In genomic region chr20:18794428-18794787, GRCh38 we compare ENCODE assay signal across 8 cellular contexts. TPM values are rescaled to one million over a fixed set of nuclear protein-coding genes. Genes with fewer than 3 reads are reported as not detected.
A peak's percentile ranks its signal among the peaks of the same experiment; 100 is the strongest.
DNase-seq lines count a peak whose midpoint lies in the region; ATAC-seq, FAIRE-seq and TF ChIP-seq lines count a peak whose summit lies in the region.

No MANE protein-coding gene starts in this region.

- peaks cover 16% of the 10 kb centered on the region for H3K27me3 Mint-ChIP-seq in activated naive CD4-positive, alpha-beta T cell treated with anti-CD3 and anti-CD28 coated beads, Interleukin-2, amount 10 ng/mL, durations not matched to agents 7 days and 5 days

- peaks cover 8% of the 10 kb centered on the region; the same call in 1 of the 2 replicates for H3K4me1 ChIP-seq in GM12878 (ENCODE audit: control insufficient read depth, insufficient read depth, low read length)
- peaks cover 5 to 13% (median 6%) of the 10 kb centered on the region in 4 donors for H3K4me1 ChIP-seq in upper lobe of left lung

- H3K4me3 ChIP-seq in GM12878, result peak overlapping the region; percentile 68
- H3K4me3 ChIP-seq in upper lobe of left lung, result peak overlapping the region; percentile 58 to 73 (median 64)

- H3K9me3 Mint-ChIP-seq in activated naive CD4-positive, alpha-beta T cell treated with anti-CD3 and anti-CD28 coated beads, Interleukin-2, amount 10 ng/mL, durations not matched to agents 7 days and 5 days, result no peaks in the 10 kb centered on the region

- TSS peak; percentile 94 for BruUV-seq in GM12878 (replicated peaks; lab: Mats Ljungman, UMichigan)

- H3K9me3 ChIP-seq in GM12878 (replicated peaks; ENCODE audit: control insufficient read depth, insufficient read depth, low read length) (peaks cover 7% of the 10 kb centered on the region; the same call in 1 of the 3 replicates), upper lobe of left lung (peaks cover 0 to 7% (median 0%) of the 10 kb centered on the region in 4 donors)

- H4K20me1 ChIP-seq in GM12878 (ENCODE audit: control insufficient read depth, insufficient read depth), result no peaks in the 10 kb centered on the region

- peak overlapping the region; percentile 78 for H3K9ac ChIP-seq in GM12878 (ENCODE audit: control insufficient read depth, insufficient read depth, low read length)

- peak overlapping the region; percentile 96 for H3K27ac Mint-ChIP-seq in activated naive CD4-positive, alpha-beta T cell treated with anti-CD3 and anti-CD28 coated beads, Interleukin-2, amount 10 ng/mL, durations not matched to agents 7 days and 5 days

- H3K79me2 ChIP-seq in GM12878 (ENCODE audit: control insufficient read depth, insufficient read depth, low read length), result no peaks in the 10 kb centered on the region; the same call in 1 of the 2 replicates

- H3K4me3 Mint-ChIP-seq in activated naive CD4-positive, alpha-beta T cell treated with anti-CD3 and anti-CD28 coated beads, Interleukin-2, amount 10 ng/mL, durations not matched to agents 7 days and 5 days, result peak overlapping the region; percentile 91

- SMC1A ChIA-PET in GM12878 (lab: Charles Lee; ENCODE audit: uncharacterized antibody, unreplicated experiment), result interaction anchor here (0.6 to 2.1 kb wide), 11 partner anchors 10 to 280 kb away, joined by 3 to 8 read pairs (median 3); no protein-coding TSS in a partner anchor

- RAD21 ChIA-PET in GM12878 (lab: Charles Lee; ENCODE audit: unreplicated experiment), result interaction anchor here (1.0 to 1.4 kb wide), 5 partner anchors 44 to 159 kb away, joined by 3 to 6 read pairs (median 3); no protein-coding TSS in a partner anchor

- H3K27me3 ChIP-seq in GM12878 (replicated peaks in 1 of 2; ENCODE audit: control insufficient read depth in 2 of 2, insufficient read depth in 2 of 2, low read length in 1 of 2) (no peaks in the 10 kb centered on the region), upper lobe of left lung (no peaks in the 10 kb centered on the region)

- TF ChIP-seq RAD21 in GM12878 (IDR thresholded peaks at IDR 0.05; ENCODE audit: insufficient read depth, low read depth, low read length), result no peak

- 11% methylated on average over 3 of the region's 3 CpGs for WGBS in GM12878 (ENCODE audit: insufficient coverage, insufficient replicate concordance, low lambda C conversion rate, missing lambda C conversion rate)
- 53 to 63% methylated on average over 3 of the region's 3 CpGs for WGBS in upper lobe of left lung, 2 donors

- TF ChIP-seq POLR2A in GM12878 (IDR thresholded peaks at IDR 0.05; ENCODE audit: low read depth, low read length) (no peak), upper lobe of left lung (IDR thresholded peaks at IDR 0.05) (no peak)

- peaks cover 3% of the 10 kb centered on the region for H3K36me3 Mint-ChIP-seq in activated naive CD4-positive, alpha-beta T cell treated with anti-CD3 and anti-CD28 coated beads, Interleukin-2, amount 10 ng/mL, durations not matched to agents 7 days and 5 days

- ATAC-seq in GM12878 (peak; percentile 11; the same call in 2 of the 3 replicates), upper lobe of left lung (ENCODE audit: low FRiP score in 2 of 2) (no peak), HG03439 (IDR thresholded peaks at IDR 0.05; ENCODE audit: unreplicated experiment) (no peak), omental fat pad (ENCODE audit: low FRiP score) (no peak)

- FAIRE-seq in GM12878 (lab: Jason Lieb, UNC), result no peak

- no peak for DNase-seq in activated naive CD4-positive, alpha-beta T cell treated with anti-CD3 and anti-CD28 coated beads, Interleukin-2, amount 10 ng/mL, durations not matched to agents 7 days and 5 days
- no peak for DNase-seq in activated naive CD4-positive, alpha-beta T cell treated with anti-CD3 and anti-CD28 coated beads, Interleukin-2, amount 50 U/mL, for 16 hours
- no peak for DNase-seq in GM12878 (ENCODE audit: low read depth, low spot score)
- peak; percentile 19 for DNase-seq in medulla oblongata (ENCODE audit: extremely low spot score)
- no peak for DNase-seq in upper lobe of left lung
- no peak for DNase-seq in NCI-H2081 treated with DMSO at 0.1 percent for 48 hours (lab: John Stamatoyannopoulos, UW)
- no peak for DNase-seq in omental fat pad (ENCODE audit: low spot score)

- in situ Hi-C loops in GM12878 (cut with MboI), result no loop called here

- TF ChIP-seq CTCF in GM12878 (IDR thresholded peaks at IDR 0.05 in 2 of 3, conservative IDR thresholded peaks at IDR 0.05 in 1 of 3; ENCODE audit: control insufficient read depth in 2 of 3, extremely low read depth in 1 of 3, insufficient read depth in 1 of 3, low read depth in 3 of 3, low read length in 3 of 3) (no peak), upper lobe of left lung (IDR thresholded peaks at IDR 0.05) (no peak), omental fat pad (IDR thresholded peaks at IDR 0.05) (no peak)

- TF ChIP-seq EP300 in GM12878 (IDR thresholded peaks at IDR 0.05; ENCODE audit: borderline replicate concordance in 1 of 2, control insufficient read depth in 1 of 2, low read depth in 2 of 2, low read length in 2 of 2), result no peak
- no peak for TF ChIP-seq EP300 in upper lobe of left lung (IDR thresholded peaks at IDR 0.05)

- H3K27ac ChIP-seq in GM12878 (ENCODE audit: control insufficient read depth, insufficient read depth) (peak overlapping the region; percentile 75), upper lobe of left lung (peak overlapping the region; percentile 89 to 98 (median 92))

- POLR2A ChIA-PET in GM12878 (lab: Charles Lee), result interaction anchor here (1.0 to 1.4 kb wide), 4 partner anchors 10 to 287 kb away, joined by 3 read pairs; partner anchors contain the start of gene SEC23B

- intact Hi-C loops in GM12878 (cut with micrococcal nuclease; ENCODE audit: unreplicated experiment), result loop anchor here (5.0 to 10.0 kb wide), 2 partner anchors 157 to 280 kb away; no protein-coding TSS in a partner anchor

- peaks cover 12% of the 10 kb centered on the region for H3K4me1 Mint-ChIP-seq in activated naive CD4-positive, alpha-beta T cell treated with anti-CD3 and anti-CD28 coated beads, Interleukin-2, amount 10 ng/mL, durations not matched to agents 7 days and 5 days

- peak overlapping the region; percentile 90 for H2AFZ ChIP-seq in GM12878 (ENCODE audit: control insufficient read depth, low read depth, low read length)

- H3K4me2 ChIP-seq in GM12878 (ENCODE audit: control insufficient read depth, insufficient read depth), result peak overlapping the region; percentile 95

- CTCF ChIA-PET in activated naive CD4-positive, alpha-beta T cell treated with anti-CD3 and anti-CD28 coated beads, Interleukin-2, amount 10 ng/mL, durations not matched to agents 7 days and 5 days (lab: Charles Lee), result interaction anchor here (0.8 kb wide), 1 partner anchor 506 kb away, joined by 3 read pairs; the partner anchor contains the start of gene ZNF133
- CTCF ChIA-PET in GM12878 (lab: Yijun Ruan, JAX), result interaction anchor here (0.7 to 1.6 kb wide), 9 partner anchors 8 to 277 kb away, joined by 3 to 8 read pairs (median 3); no protein-coding TSS in a partner anchor

- H3K36me3 ChIP-seq in GM12878 (ENCODE audit: control insufficient read depth in 2 of 2, insufficient read depth in 2 of 2, low read length in 1 of 2) (no peaks in the 10 kb centered on the region), upper lobe of left lung (no peaks in the 10 kb centered on the region)

TF ChIP-seq in GM12878, 131 proteins besides CTCF, POLR2A, EP300 and RAD21 (continues in another document):
- TF ChIP-seq, protein P1, sequence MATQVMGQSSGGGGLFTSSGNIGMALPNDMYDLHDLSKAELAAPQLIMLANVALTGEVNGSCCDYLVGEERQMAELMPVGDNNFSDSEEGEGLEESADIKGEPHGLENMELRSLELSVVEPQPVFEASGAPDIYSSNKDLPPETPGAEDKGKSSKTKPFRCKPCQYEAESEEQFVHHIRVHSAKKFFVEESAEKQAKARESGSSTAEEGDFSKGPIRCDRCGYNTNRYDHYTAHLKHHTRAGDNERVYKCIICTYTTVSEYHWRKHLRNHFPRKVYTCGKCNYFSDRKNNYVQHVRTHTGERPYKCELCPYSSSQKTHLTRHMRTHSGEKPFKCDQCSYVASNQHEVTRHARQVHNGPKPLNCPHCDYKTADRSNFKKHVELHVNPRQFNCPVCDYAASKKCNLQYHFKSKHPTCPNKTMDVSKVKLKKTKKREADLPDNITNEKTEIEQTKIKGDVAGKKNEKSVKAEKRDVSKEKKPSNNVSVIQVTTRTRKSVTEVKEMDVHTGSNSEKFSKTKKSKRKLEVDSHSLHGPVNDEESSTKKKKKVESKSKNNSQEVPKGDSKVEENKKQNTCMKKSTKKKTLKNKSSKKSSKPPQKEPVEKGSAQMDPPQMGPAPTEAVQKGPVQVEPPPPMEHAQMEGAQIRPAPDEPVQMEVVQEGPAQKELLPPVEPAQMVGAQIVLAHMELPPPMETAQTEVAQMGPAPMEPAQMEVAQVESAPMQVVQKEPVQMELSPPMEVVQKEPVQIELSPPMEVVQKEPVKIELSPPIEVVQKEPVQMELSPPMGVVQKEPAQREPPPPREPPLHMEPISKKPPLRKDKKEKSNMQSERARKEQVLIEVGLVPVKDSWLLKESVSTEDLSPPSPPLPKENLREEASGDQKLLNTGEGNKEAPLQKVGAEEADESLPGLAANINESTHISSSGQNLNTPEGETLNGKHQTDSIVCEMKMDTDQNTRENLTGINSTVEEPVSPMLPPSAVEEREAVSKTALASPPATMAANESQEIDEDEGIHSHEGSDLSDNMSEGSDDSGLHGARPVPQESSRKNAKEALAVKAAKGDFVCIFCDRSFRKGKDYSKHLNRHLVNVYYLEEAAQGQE (IDR thresholded peaks at IDR 0.05; ENCODE audit: low read depth, low read length), result no peak
- no peak for TF ChIP-seq PAX8 (IDR thresholded peaks at IDR 0.05)

RNA-seq across cellular contexts. Expression of gene SCP2D1, which starts 19.2 kb away (rescaled TPM):
- total RNA-seq in GM12878 (2013; cell fraction: nucleolus; rRNA removed), result not detected in 2 replicates
- total RNA-seq in GM12878 (2014; rRNA removed) (not detected in 2 replicates), GM12878 (2014; rRNA removed; fragmentation: Illumina TruSeq; extraction: Trizol) (not detected in 2 replicates), GM12878 (2021) (not detected in 2 replicates), upper lobe of left lung (not detected), omental fat pad (not detected)
- not detected for polyA plus RNA-seq in GM12878 (2011; ENCODE audit: low read depth)
- polyA plus RNA-seq in GM12878 (2011; rRNA removed) (not detected in 2 replicates), GM12878 (2014; fragmentation: Illumina TruSeq; extraction: Trizol) (not detected in 2 replicates), GM12878 (2014; fragmentation: Nextera tagmentation; extraction: Ambion mirVana) (not detected), GM12878 (2014; rRNA removed) (not detected in 2 replicates), GM12878 (2016; fragmentation: Nextera tagmentation; extraction: Ambion mirVana) (not detected)
- not detected in 2 replicates for polyA plus RNA-seq in GM12878 (2011; cell fraction: cytosol; rRNA removed)
- not detected in 2 replicates for polyA plus RNA-seq in GM12878 (2011; cell fraction: nucleus; rRNA removed)
- not detected in 2 replicates for polyA plus RNA-seq in GM12878 (2012)
- polyA minus RNA-seq in GM12878 (2011; rRNA and poly(A)+ RNA removed), result not detected in 2 replicates
- polyA minus RNA-seq in GM12878 (2011; cell fraction: cytosol; rRNA and poly(A)+ RNA removed), result not detected in 2 replicates
- not detected in 2 replicates for polyA minus RNA-seq in GM12878 (2011; cell fraction: nucleus; rRNA and poly(A)+ RNA removed)
